Comparison of ENCODE assay signal across 19 cellular contexts in the genomic region with DNA sequence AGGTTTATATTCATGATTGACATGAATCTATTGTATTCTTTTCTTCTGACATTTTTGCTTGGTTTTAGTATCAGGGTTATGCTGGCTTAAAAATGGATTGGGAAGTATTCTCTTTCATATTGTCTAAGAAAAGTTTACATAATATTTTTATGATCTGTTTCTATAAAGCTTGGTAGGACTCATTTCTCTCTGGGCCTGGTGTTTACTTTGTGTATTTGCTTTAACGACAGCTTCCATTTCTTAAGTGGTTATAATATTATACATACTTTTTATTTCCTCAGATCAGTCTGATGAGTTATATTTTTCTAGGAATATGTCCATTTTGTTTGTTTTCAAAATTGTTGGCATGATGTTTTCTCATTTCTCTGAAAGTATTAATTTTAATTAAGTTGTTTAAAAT. TPM values are rescaled to one million over a fixed set of nuclear protein-coding genes. Genes with fewer than 3 reads are reported as not detected.
DNase-seq lines count a peak whose midpoint lies in the region; ATAC-seq, FAIRE-seq and TF ChIP-seq lines count a peak whose summit lies in the region.
"Had no signal": no experiment of that assay in that cellular context is flagged by ENCODE, and none has a peak within 500 bp of the region (broad histone marks: within the 10 kb centered on the region; RNA-seq: fewer than 3 reads in every experiment).

No MANE protein-coding gene starts in this region.

- H3K4me2 ChIP-seq in A549 (peak overlapping the region; percentile 67), astrocyte (ENCODE audit: low read length) (no peak overlapping the region)

- intact Hi-C loops in gastrocnemius medialis (cut with DNase I; ENCODE audit: low total_unique reads): no loop called here

- in situ Hi-C loops in gastrocnemius medialis (cut with MboI; ENCODE audit: low sequenced_read_pairs in 4 of 4): no loop called here

- H3K36me3 Mint-ChIP-seq in astrocyte (ENCODE audit: low read depth, unreplicated experiment): peaks cover 5% of the 10 kb centered on the region
- no peaks in the 10 kb centered on the region for H3K36me3 Mint-ChIP-seq in stimulated activated naive B cell treated with anti-CD40 and anti-IgM and Interleukin-4, amounts not matched to agents 10 μg/mL and 1 μg/mL and 100 μg/mL, for 72 hours
- H3K36me3 Mint-ChIP-seq: CD4-positive, CD25-positive, alpha-beta regulatory T cell; CD8-positive, alpha-beta T cell had no signal

- H3K27ac ChIP-seq in A549 (peak overlapping the region; percentile 77 to 81; a peak in 3 of 6 replicates), astrocyte (ENCODE audit: low read depth, low read length) (no peak overlapping the region), gastrocnemius medialis (peak overlapping the region; percentile 82 to 97 (median 84))
- H3K27ac ChIP-seq: C4-2B had no signal

- peaks cover 7% of the 10 kb centered on the region for H4K20me1 ChIP-seq in astrocyte (ENCODE audit: insufficient read depth, low read length)

- no peaks in the 10 kb centered on the region for H3K9me3 ChIP-seq in A549
- no peaks in the 10 kb centered on the region for H3K9me3 ChIP-seq in astrocyte (ENCODE audit: insufficient read depth, low read depth, low read length)
- no peaks in the 10 kb centered on the region for H3K9me3 ChIP-seq in gastrocnemius medialis
- H3K9me3 ChIP-seq: Caco-2, HAP-1 had no signal

- H3K4me1 ChIP-seq in A549: peaks cover 45% of the 10 kb centered on the region
- H3K4me1 ChIP-seq in astrocyte (ENCODE audit: insufficient read depth, low read length): peaks cover 9% of the 10 kb centered on the region
- peaks cover 70 to 73% of the 10 kb centered on the region in 2 donors for H3K4me1 ChIP-seq in gastrocnemius medialis
- H3K4me1 ChIP-seq: Caco-2, HAP-1 had no signal

- POLR2A ChIA-PET in A549 (lab: Yijun Ruan, JAX): no interaction called here

- H3K4me3 ChIP-seq in A549 (no peak overlapping the region), LNCaP clone FGC (ENCODE audit: low read depth, low read length) (no peak overlapping the region), astrocyte (ENCODE audit: insufficient read depth, low read depth, low read length) (no peak overlapping the region), gastrocnemius medialis (no peak overlapping the region)
- H3K4me3 ChIP-seq: HAP-1 had no signal

- no peak for FAIRE-seq in A549 (lab: Jason Lieb, UNC)
- no peak for FAIRE-seq in astrocyte (lab: Jason Lieb, UNC)
- FAIRE-seq: GM12892, H54 had no signal

- ATAC-seq in A549 (no peak), gastrocnemius medialis (no peak), HG02678 (IDR thresholded peaks at IDR 0.05; ENCODE audit: unreplicated experiment) (no peak), HG03159 (IDR thresholded peaks at IDR 0.05; ENCODE audit: unreplicated experiment) (no peak)
- no peak for ATAC-seq in stimulated activated naive B cell treated with anti-CD40 and anti-IgM and Interleukin-4, amounts not matched to agents 10 μg/mL and 1 μg/mL and 100 μg/mL, for 72 hours (replicated peaks)
- ATAC-seq: CD8-positive, alpha-beta T cell had no signal

- H3K79me2 ChIP-seq in astrocyte (ENCODE audit: insufficient read depth, low read length): peaks cover 80% of the 10 kb centered on the region

- 14% methylated on average over 1 of the region's 1 CpG for WGBS in A549 (ENCODE audit: missing lambda C conversion rate)

- TF ChIP-seq EP300 in A549 (IDR thresholded peaks at IDR 0.05): no peak

- no peak overlapping the region for H3K9ac ChIP-seq in astrocyte (ENCODE audit: low read length)

- no peak for TF ChIP-seq POLR2A in A549 (IDR thresholded peaks at IDR 0.05; ENCODE audit: low read length)
- TF ChIP-seq POLR2A in gastrocnemius medialis (IDR thresholded peaks at IDR 0.05): no peak

- TF ChIP-seq CTCF in A549 (IDR thresholded peaks at IDR 0.05) (no peak), LNCaP clone FGC (IDR thresholded peaks at IDR 0.05; ENCODE audit: control insufficient read depth, extremely low read depth, insufficient read depth) (no peak), astrocyte (IDR thresholded peaks at IDR 0.05; ENCODE audit: insufficient read depth, low read depth, low read length) (no peak), gastrocnemius medialis (IDR thresholded peaks at IDR 0.05 in 4 of 5, conservative IDR thresholded peaks at IDR 0.05 in 1 of 5) (no peak)

- peak overlapping the region; percentile 53 for H3K27ac Mint-ChIP-seq in astrocyte (ENCODE audit: unreplicated experiment)
- H3K27ac Mint-ChIP-seq in stimulated activated naive B cell treated with anti-CD40 and anti-IgM and Interleukin-4, amounts not matched to agents 10 μg/mL and 1 μg/mL and 100 μg/mL, for 72 hours: no peak overlapping the region
- H3K27ac Mint-ChIP-seq: CD4-positive, CD25-positive, alpha-beta regulatory T cell; CD8-positive, alpha-beta T cell had no signal

- H3K4me3 Mint-ChIP-seq in astrocyte (ENCODE audit: unreplicated experiment): no peak overlapping the region
- H3K4me3 Mint-ChIP-seq in stimulated activated naive B cell treated with anti-CD40 and anti-IgM and Interleukin-4, amounts not matched to agents 10 μg/mL and 1 μg/mL and 100 μg/mL, for 72 hours: no peak overlapping the region
- H3K4me3 Mint-ChIP-seq: CD4-positive, CD25-positive, alpha-beta regulatory T cell; CD8-positive, alpha-beta T cell had no signal

- H2AFZ ChIP-seq in astrocyte (ENCODE audit: low read depth, low read length): no peak overlapping the region

- H3K27me3 ChIP-seq in astrocyte (ENCODE audit: insufficient read depth, low read length): no peaks in the 10 kb centered on the region
- H3K27me3 ChIP-seq in gastrocnemius medialis: no peaks in the 10 kb centered on the region

- peaks cover 21% of the 10 kb centered on the region for H3K4me1 Mint-ChIP-seq in astrocyte (ENCODE audit: low read depth, unreplicated experiment)
- H3K4me1 Mint-ChIP-seq in stimulated activated naive B cell treated with anti-CD40 and anti-IgM and Interleukin-4, amounts not matched to agents 10 μg/mL and 1 μg/mL and 100 μg/mL, for 72 hours: peaks cover 2 to 6% of the 10 kb centered on the region in 2 donors
- H3K4me1 Mint-ChIP-seq: CD4-positive, CD25-positive, alpha-beta regulatory T cell had no signal

- H3K36me3 ChIP-seq in astrocyte (ENCODE audit: insufficient read depth, low read length) (peaks cover 10% of the 10 kb centered on the region), gastrocnemius medialis (peaks cover 0 to 25% of the 10 kb centered on the region in 2 donors)
- H3K36me3 ChIP-seq: HAP-1 had no signal

- H3K9me3 Mint-ChIP-seq in astrocyte (ENCODE audit: unreplicated experiment): no peaks in the 10 kb centered on the region
- H3K9me3 Mint-ChIP-seq in stimulated activated naive B cell treated with anti-CD40 and anti-IgM and Interleukin-4, amounts not matched to agents 10 μg/mL and 1 μg/mL and 100 μg/mL, for 72 hours: no peaks in the 10 kb centered on the region
- H3K9me3 Mint-ChIP-seq: CD8-positive, alpha-beta T cell had no signal

- CTCF ChIA-PET in A549 (lab: Yijun Ruan, JAX): interaction anchor here (0.8 to 1.6 kb wide), 4 partner anchors 15 to 135 kb away, joined by 3 to 6 read pairs (median 4); no protein-coding TSS in a partner anchor

- DNase-seq in A549 (ENCODE audit: low read depth in 1 of 2, low spot score in 1 of 2) (no peak), LNCaP clone FGC (ENCODE audit: low read depth) (peak; percentile 52), astrocyte (ENCODE audit: low read depth) (no peak), gastrocnemius medialis (no peak)
- no peak for DNase-seq in stimulated activated naive B cell treated with anti-CD40 and anti-IgM and Interleukin-4, amounts not matched to agents 10 μg/mL and 1 μg/mL and 100 μg/mL, for 72 hours
- DNase-seq: 8988T; Caco-2; CD4-positive, CD25-positive, alpha-beta regulatory T cell; CD8-positive, alpha-beta T cell; DMS153; DMS79 treated with DMSO at 0.1 percent for 48 hours; GF-D8; GOT3 had no signal

- no peaks in the 10 kb centered on the region for H3K27me3 Mint-ChIP-seq in astrocyte (ENCODE audit: low read depth, unreplicated experiment)
- H3K27me3 Mint-ChIP-seq in stimulated activated naive B cell treated with anti-CD40 and anti-IgM and Interleukin-4, amounts not matched to agents 10 μg/mL and 1 μg/mL and 100 μg/mL, for 72 hours: no peaks in the 10 kb centered on the region

- no peak for TF ChIP-seq RAD21 in A549 (conservative IDR thresholded peaks at IDR 0.05 in 1 of 2, IDR thresholded peaks at IDR 0.05 in 1 of 2)

TF ChIP-seq in A549, 52 proteins besides CTCF, POLR2A, EP300 and RAD21:
- no peak for TF ChIP-seq CHD2 (IDR thresholded peaks at IDR 0.05; ENCODE audit: low read length, partially characterized antibody)
- TF ChIP-seq NPAS2 (CRISPR knock-in tag; IDR thresholded peaks at IDR 0.05; ENCODE audit: borderline replicate concordance): no peak
- TF ChIP-seq NFE2L2 (conservative IDR thresholded peaks at IDR 0.05; ENCODE audit: low read length): no peak
- no peak for TF ChIP-seq MYC (IDR thresholded peaks at IDR 0.05; ENCODE audit: borderline replicate concordance, low read length)
- TF ChIP-seq EHMT2 (IDR thresholded peaks at IDR 0.05; ENCODE audit: low read depth): no peak
- no peak for TF ChIP-seq HOXB13 (CRISPR knock-in tag; IDR thresholded peaks at IDR 0.05; ENCODE audit: low read depth)
- no peak for TF ChIP-seq RFX5 (IDR thresholded peaks at IDR 0.05)
- TF ChIP-seq ATOH8 (CRISPR knock-in tag; IDR thresholded peaks at IDR 0.05; ENCODE audit: low read depth): no peak
- TF ChIP-seq NR3C1 (IDR thresholded peaks at IDR 0.05): no peak
- TF ChIP-seq FOXS1 (CRISPR knock-in tag; IDR thresholded peaks at IDR 0.05): no peak

RNA-seq across cellular contexts. Expression of gene SCHIP1, which starts 31.1 kb away (rescaled TPM):
- 2.7 and 3.5 TPM in 2 replicates for polyA plus RNA-seq in A549 (2011; rRNA removed)
- polyA plus RNA-seq in A549 (2012; cell fraction: cytosol; rRNA removed): 0.13 and 0.15 TPM in 2 replicates
- polyA plus RNA-seq in A549 (2012; cell fraction: nucleus; rRNA removed): 1.3 TPM in 2 replicates
- polyA plus RNA-seq in A549 (2017; fragmentation: RNase III; extraction: RNeasy Plus Mini Kit Qiagen cat#74134 plus additional on column Dnase treatment): 2.0 to 3.6 TPM (median 2.6 TPM) in 3 replicates
- 5.2 and 7.1 TPM in 2 replicates for polyA minus RNA-seq in A549 (2011; rRNA and poly(A)+ RNA removed)
- 21.3 and 27.7 TPM in 2 replicates for total RNA-seq in astrocyte
- 100 to 1,000 TPM in 1 of 4 donors, 10 to 100 TPM in 3; 36.8 to 325 (median 85.6) TPM for total RNA-seq in gastrocnemius medialis
- total RNA-seq: CD4-positive, CD25-positive, alpha-beta regulatory T cell; CD8-positive, alpha-beta T cell had no signal
- polyA plus RNA-seq: CD4-positive, CD25-positive, alpha-beta regulatory T cell had no signal
